12 cellular contexts compared by ENCODE assay signal in genomic region chr6:39312912-39313525, GRCh38. TPM values are rescaled to one million over a fixed set of nuclear protein-coding genes. Genes with fewer than 3 reads are reported as not detected.
DNase-seq lines count a peak whose midpoint lies in the region; ATAC-seq and TF ChIP-seq lines count a peak whose summit lies in the region.
"Had no signal": no experiment of that assay in that cellular context is flagged by ENCODE, and none has a peak within 500 bp of the region (broad histone marks: within the 10 kb centered on the region; RNA-seq: fewer than 3 reads in every experiment).

No MANE protein-coding gene starts in this region.

- DNase-seq in GM23338 (ENCODE audit: low spot score) (no peak), T-helper 17 cell (no peak), sigmoid colon (no peak), GM13976 (ENCODE audit: low spot score) (no peak), hepatic stellate cell (ENCODE audit: low spot score) (no peak), NOMO-1 (lab: John Stamatoyannopoulos, UW; ENCODE audit: unreplicated experiment in 2 of 2) (no peak), SW480 (ENCODE audit: low spot score) (no peak)
- DNase-seq: activated CD4-positive, alpha-beta T cell treated with anti-CD3 and anti-CD28 coated beads, Interleukin-2, amount 50 U/mL, for 1 hour; effector memory CD8-positive, alpha-beta T cell; MV-4-11 had no signal

- H3K4me3 ChIP-seq in GM23338: peak overlapping the region; percentile 77
- peak overlapping the region; percentile 39 for H3K4me3 ChIP-seq in iPS-11a (ENCODE audit: low read depth, low read length)
- H3K4me3 ChIP-seq in sigmoid colon: peak overlapping the region in 3 of 4 donors; percentile 16 to 30 (median 28)

- no peaks in the 10 kb centered on the region for H3K9me3 Mint-ChIP-seq in GM23338
- H3K9me3 Mint-ChIP-seq: effector memory CD8-positive, alpha-beta T cell had no signal

- H3K9me3 ChIP-seq in T-helper 17 cell (ENCODE audit: control insufficient read depth, low read length, poor library complexity, severe bottlenecking) (no peaks in the 10 kb centered on the region), sigmoid colon (no peaks in the 10 kb centered on the region)

- H3K9me2 ChIP-seq in GM23338 (ENCODE audit: insufficient read depth): peaks cover 5% of the 10 kb centered on the region; the same call in 1 of the 2 replicates

- H3K4me1 Mint-ChIP-seq in GM23338: peaks cover 4% of the 10 kb centered on the region; the same call in 2 of the 3 replicates
- H3K4me1 Mint-ChIP-seq in T-helper 17 cell: peaks cover 6% of the 10 kb centered on the region
- H3K4me1 Mint-ChIP-seq: nephron had no signal

- H3K36me3 Mint-ChIP-seq in GM23338 (ENCODE audit: low read depth) (no peaks in the 10 kb centered on the region), T-helper 17 cell (ENCODE audit: low read depth) (peaks cover 9% of the 10 kb centered on the region)

- peak overlapping the region; percentile 73 for H3K4me3 Mint-ChIP-seq in GM23338
- peak overlapping the region; percentile 62 for H3K4me3 Mint-ChIP-seq in T-helper 17 cell

- H3F3A ChIP-seq in GM23338 (replicated peaks; ENCODE audit: low read depth): no peaks in the 10 kb centered on the region

- WGBS in sigmoid colon, 2 donors: 5 to 16% methylated on average over 45 of the region's 45 CpGs

- H3K27ac ChIP-seq in GM23338 (ENCODE audit: low read depth) (no peak overlapping the region), sigmoid colon (no peak overlapping the region)

- no peak for TF ChIP-seq EP300 in sigmoid colon (IDR thresholded peaks at IDR 0.05)

- H2AFZ ChIP-seq in GM23338: peak overlapping the region; percentile 98

- H3K27me3 ChIP-seq in GM23338 (ENCODE audit: insufficient read depth) (peaks cover 52% of the 10 kb centered on the region), sigmoid colon (peaks cover 21 to 57% (median 37%) of the 10 kb centered on the region in 3 donors)

- ATAC-seq in GM23338 (peak; percentile 24), T-helper 17 cell (no peak)
- ATAC-seq: effector memory CD8-positive, alpha-beta T cell had no signal

- H3K4me1 ChIP-seq in GM23338 (ENCODE audit: insufficient read depth) (peaks cover 6% of the 10 kb centered on the region; the same call in 1 of the 2 replicates), sigmoid colon (peaks cover 0 to 19% (median 15%) of the 10 kb centered on the region in 4 donors)

- no peak for TF ChIP-seq POLR2A in sigmoid colon (IDR thresholded peaks at IDR 0.05)

- intact Hi-C loops in sigmoid colon (cut with DNase I): loop anchor here (5.0 kb wide), 1 partner anchor 441 kb away; no protein-coding TSS in a partner anchor

- H3K36me3 ChIP-seq in GM23338 (ENCODE audit: insufficient read depth) (no peaks in the 10 kb centered on the region), sigmoid colon (no peaks in the 10 kb centered on the region)

- no peaks in the 10 kb centered on the region for H3K79me2 ChIP-seq in GM23338 (replicated peaks; ENCODE audit: insufficient read depth)

- in situ Hi-C loops in GM13976 (cut with MboI; ENCODE audit: low sequenced_read_pairs, unreplicated experiment): no loop called here

- H3K27me3 Mint-ChIP-seq in GM23338 (ENCODE audit: insufficient read depth, low read depth, poor library complexity) (peaks cover 58% of the 10 kb centered on the region), T-helper 17 cell (peaks cover 47% of the 10 kb centered on the region)

- H4K20me1 ChIP-seq in GM23338 (replicated peaks; ENCODE audit: insufficient read depth): no peaks in the 10 kb centered on the region

- TF ChIP-seq CTCF in GM23338 (conservative IDR thresholded peaks at IDR 0.05; ENCODE audit: low read depth in 2 of 2) (no peak), sigmoid colon (IDR thresholded peaks at IDR 0.05) (no peak), GM13976 (IDR thresholded peaks at IDR 0.05; ENCODE audit: borderline replicate concordance, control extremely low read depth, extremely low read depth, insufficient read depth, missing control alignments) (no peak)

- H3K27ac Mint-ChIP-seq in GM23338: no peak overlapping the region
- no peak overlapping the region for H3K27ac Mint-ChIP-seq in T-helper 17 cell
- H3K27ac Mint-ChIP-seq: effector memory CD8-positive, alpha-beta T cell; nephron had no signal

- H3K4me2 ChIP-seq in GM23338: peak overlapping the region; percentile 93

TF ChIP-seq in GM23338, 12 proteins besides CTCF, POLR2A, EP300 and RAD21 (continues in another document):
- no peak for TF ChIP-seq ZNF114 (CRISPR knock-in tag; IDR thresholded peaks at IDR 0.05)
- TF ChIP-seq EZH2 (IDR thresholded peaks at IDR 0.05; ENCODE audit: low read depth, unreplicated experiment): peak; percentile 67
- TF ChIP-seq, protein P1, sequence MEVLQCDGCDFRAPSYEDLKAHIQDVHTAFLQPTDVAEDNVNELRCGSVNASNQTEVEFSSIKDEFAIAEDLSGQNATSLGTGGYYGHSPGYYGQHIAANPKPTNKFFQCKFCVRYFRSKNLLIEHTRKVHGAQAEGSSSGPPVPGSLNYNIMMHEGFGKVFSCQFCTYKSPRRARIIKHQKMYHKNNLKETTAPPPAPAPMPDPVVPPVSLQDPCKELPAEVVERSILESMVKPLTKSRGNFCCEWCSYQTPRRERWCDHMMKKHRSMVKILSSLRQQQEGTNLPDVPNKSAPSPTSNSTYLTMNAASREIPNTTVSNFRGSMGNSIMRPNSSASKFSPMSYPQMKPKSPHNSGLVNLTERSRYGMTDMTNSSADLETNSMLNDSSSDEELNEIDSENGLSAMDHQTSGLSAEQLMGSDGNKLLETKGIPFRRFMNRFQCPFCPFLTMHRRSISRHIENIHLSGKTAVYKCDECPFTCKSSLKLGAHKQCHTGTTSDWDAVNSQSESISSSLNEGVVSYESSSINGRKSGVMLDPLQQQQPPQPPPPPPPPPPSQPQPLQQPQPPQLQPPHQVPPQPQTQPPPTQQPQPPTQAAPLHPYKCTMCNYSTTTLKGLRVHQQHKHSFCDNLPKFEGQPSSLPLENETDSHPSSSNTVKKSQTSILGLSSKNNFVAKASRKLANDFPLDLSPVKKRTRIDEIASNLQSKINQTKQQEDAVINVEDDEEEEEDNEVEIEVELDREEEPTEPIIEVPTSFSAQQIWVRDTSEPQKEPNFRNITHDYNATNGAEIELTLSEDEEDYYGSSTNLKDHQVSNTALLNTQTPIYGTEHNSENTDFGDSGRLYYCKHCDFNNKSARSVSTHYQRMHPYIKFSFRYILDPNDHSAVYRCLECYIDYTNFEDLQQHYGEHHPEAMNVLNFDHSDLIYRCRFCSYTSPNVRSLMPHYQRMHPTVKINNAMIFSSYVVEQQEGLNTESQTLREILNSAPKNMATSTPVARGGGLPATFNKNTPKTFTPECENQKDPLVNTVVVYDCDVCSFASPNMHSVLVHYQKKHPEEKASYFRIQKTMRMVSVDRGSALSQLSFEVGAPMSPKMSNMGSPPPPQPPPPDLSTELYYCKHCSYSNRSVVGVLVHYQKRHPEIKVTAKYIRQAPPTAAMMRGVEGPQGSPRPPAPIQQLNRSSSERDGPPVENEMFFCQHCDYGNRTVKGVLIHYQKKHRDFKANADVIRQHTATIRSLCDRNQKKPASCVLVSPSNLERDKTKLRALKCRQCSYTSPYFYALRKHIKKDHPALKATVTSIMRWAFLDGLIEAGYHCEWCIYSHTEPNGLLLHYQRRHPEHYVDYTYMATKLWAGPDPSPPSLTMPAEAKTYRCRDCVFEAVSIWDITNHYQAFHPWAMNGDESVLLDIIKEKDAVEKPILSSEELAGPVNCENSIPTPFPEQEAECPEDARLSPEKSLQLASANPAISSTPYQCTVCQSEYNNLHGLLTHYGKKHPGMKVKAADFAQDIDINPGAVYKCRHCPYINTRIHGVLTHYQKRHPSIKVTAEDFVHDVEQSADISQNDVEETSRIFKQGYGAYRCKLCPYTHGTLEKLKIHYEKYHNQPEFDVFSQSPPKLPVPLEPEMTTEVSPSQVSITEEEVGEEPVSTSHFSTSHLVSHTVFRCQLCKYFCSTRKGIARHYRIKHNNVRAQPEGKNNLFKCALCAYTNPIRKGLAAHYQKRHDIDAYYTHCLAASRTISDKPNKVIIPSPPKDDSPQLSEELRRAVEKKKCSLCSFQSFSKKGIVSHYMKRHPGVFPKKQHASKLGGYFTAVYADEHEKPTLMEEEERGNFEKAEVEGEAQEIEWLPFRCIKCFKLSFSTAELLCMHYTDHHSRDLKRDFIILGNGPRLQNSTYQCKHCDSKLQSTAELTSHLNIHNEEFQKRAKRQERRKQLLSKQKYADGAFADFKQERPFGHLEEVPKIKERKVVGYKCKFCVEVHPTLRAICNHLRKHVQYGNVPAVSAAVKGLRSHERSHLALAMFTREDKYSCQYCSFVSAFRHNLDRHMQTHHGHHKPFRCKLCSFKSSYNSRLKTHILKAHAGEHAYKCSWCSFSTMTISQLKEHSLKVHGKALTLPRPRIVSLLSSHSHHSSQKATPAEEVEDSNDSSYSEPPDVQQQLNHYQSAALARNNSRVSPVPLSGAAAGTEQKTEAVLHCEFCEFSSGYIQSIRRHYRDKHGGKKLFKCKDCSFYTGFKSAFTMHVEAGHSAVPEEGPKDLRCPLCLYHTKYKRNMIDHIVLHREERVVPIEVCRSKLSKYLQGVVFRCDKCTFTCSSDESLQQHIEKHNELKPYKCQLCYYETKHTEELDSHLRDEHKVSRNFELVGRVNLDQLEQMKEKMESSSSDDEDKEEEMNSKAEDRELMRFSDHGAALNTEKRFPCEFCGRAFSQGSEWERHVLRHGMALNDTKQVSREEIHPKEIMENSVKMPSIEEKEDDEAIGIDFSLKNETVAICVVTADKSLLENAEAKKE (CRISPR knock-in tag; IDR thresholded peaks at IDR 0.05): no peak

RNA-seq across cellular contexts. Expression of gene KCNK17, which starts 1.2 kb away (rescaled TPM):
- 3.1 and 3.2 TPM in 2 replicates for total RNA-seq in GM23338 (2014; rRNA removed; shearing (Covaris generic))
- polyA plus RNA-seq in GM23338 (2016; fragmentation: Nextera tagmentation; extraction: Ambion mirVana) (1.2 and 2.2 TPM in 2 replicates), sigmoid colon (under 1 TPM in 1 of 3 donors, not detected in 2; 0.17 TPM)
- total RNA-seq in T-helper 17 cell (under 1 TPM in 1 of 2 donors, not detected in 1; 0.26 TPM), sigmoid colon (1 to 10 TPM in 2 of 4 donors, not detected in 2; 1.1 to 1.4 TPM)

RNA-seq across cellular contexts. Expression of gene KCNK16, which starts 9.5 kb away (rescaled TPM):
- not detected in 2 replicates for total RNA-seq in GM23338 (2014; rRNA removed; shearing (Covaris generic))
- polyA plus RNA-seq in GM23338 (2016; fragmentation: Nextera tagmentation; extraction: Ambion mirVana) (not detected in 2 replicates), sigmoid colon (not detected)
- total RNA-seq in T-helper 17 cell (not detected), sigmoid colon (not detected)
